ENCODE assay signal across 13 cellular contexts in the genomic region with DNA sequence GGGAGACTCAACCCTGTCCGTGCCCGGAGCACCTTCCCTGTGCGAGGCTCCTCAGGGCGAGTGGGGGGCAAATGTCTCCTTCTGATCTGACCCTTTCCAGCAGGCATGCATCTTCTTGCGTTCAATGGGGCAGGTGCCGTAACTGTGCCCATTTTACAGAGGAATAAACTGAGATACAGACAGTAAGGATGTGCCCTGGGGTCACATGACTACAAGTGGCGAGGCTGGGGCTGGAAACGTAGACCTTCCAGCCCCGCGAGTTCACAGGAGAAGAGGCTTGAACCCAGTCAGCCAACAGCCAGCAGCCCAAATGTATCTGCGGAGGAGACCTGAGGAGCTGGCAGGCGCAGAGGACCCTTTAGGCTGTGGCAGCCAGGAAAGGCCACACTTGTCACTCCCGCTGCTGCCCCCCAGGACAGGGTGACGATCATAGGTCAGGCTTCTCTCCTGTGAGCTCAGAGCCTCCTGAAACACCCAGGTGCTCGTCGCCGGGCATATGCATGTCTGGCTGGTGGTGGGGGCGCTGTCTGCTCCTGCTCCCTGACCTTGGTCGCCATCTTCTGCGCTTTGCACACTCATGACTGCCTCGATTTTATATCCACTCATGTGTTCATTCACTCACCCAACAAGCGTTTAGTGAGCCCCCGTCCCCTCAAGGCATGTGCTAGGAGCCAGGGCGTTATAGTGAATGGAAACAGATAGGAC. TPM values are rescaled to one million over a fixed set of nuclear protein-coding genes. Genes with fewer than 3 reads are reported as not detected.
DNase-seq lines count a peak whose midpoint lies in the region; ATAC-seq, FAIRE-seq and TF ChIP-seq lines count a peak whose summit lies in the region.
"Had no signal": no experiment of that assay in that cellular context is flagged by ENCODE, and none has a peak within 500 bp of the region (broad histone marks: within the 10 kb centered on the region; RNA-seq: fewer than 3 reads in every experiment).

No MANE protein-coding gene starts in this region.

- TF ChIP-seq RAD21 in K562 (CRISPR knock-in tag; conservative IDR thresholded peaks at IDR 0.05 in 1 of 2, IDR thresholded peaks at IDR 0.05 in 1 of 2), result no peak

- BruUV-seq in K562 (replicated peaks; lab: Mats Ljungman, UMichigan), result no TSS peak

- intact Hi-C loops in K562 (cut with micrococcal nuclease), result no loop called here

- TF ChIP-seq CTCF in K562 (IDR thresholded peaks at IDR 0.05 in 2 of 3, conservative IDR thresholded peaks at IDR 0.05 in 1 of 3; ENCODE audit: insufficient read depth in 2 of 3, low read depth in 1 of 3, low read length in 3 of 3) (no peak), progenitor cell of endocrine pancreas (IDR thresholded peaks at IDR 0.05; ENCODE audit: unreplicated experiment) (no peak), chondrocyte (IDR thresholded peaks at IDR 0.05) (no peak), GM13976 (IDR thresholded peaks at IDR 0.05; ENCODE audit: borderline replicate concordance, control extremely low read depth, extremely low read depth, insufficient read depth, missing control alignments) (no peak)

- H3K4me2 ChIP-seq in K562 (ENCODE audit: insufficient read depth, low read length), result no peak overlapping the region

- H3K4me1 ChIP-seq in K562 (replicated peaks in 1 of 2; ENCODE audit: control insufficient read depth in 2 of 2, insufficient read depth in 2 of 2, low read length in 2 of 2), result peaks cover 0 to 35% of the 10 kb centered on the region in 2 experiments; a peak in 2 of 5 replicates
- H3K4me1 ChIP-seq: SJSA1 had no signal

- 83% methylated on average over 18 of the region's 24 CpGs for WGBS in K562 (ENCODE audit: insufficient coverage, low coverage, missing lambda C conversion rate)

- no peak overlapping the region for H3K4me3 ChIP-seq in K562
- H3K4me3 ChIP-seq: adrenal gland, SJSA1 had no signal

- TF ChIP-seq POLR2A in K562 (conservative IDR thresholded peaks at IDR 0.05), result no peak

- H3K79me2 ChIP-seq in K562 (ENCODE audit: control insufficient read depth, insufficient read depth, low read length), result peaks cover 8% of the 10 kb centered on the region

- no peak overlapping the region for H3K27ac ChIP-seq in K562 (ENCODE audit: extremely low read depth, low read depth, low read length)
- H3K27ac ChIP-seq: adrenal gland, SJSA1 had no signal

- no peaks in the 10 kb centered on the region for H3K9me1 ChIP-seq in K562 (ENCODE audit: control insufficient read depth, insufficient read depth, low read length)

- peak overlapping the region; percentile 71 for H3K4me3 Mint-ChIP-seq in activated T-cell treated with anti-CD3 and anti-CD28 coated beads, Interleukin-2, amount 50 U/mL, for 24 hours
- no peak overlapping the region for H3K4me3 Mint-ChIP-seq in progenitor cell of endocrine pancreas (ENCODE audit: low read depth)
- no peak overlapping the region for H3K4me3 Mint-ChIP-seq in chondrocyte (ENCODE audit: unreplicated experiment)

- no peaks in the 10 kb centered on the region for H3K27me3 Mint-ChIP-seq in activated T-cell treated with anti-CD3 and anti-CD28 coated beads, Interleukin-2, amount 50 U/mL, for 24 hours
- H3K27me3 Mint-ChIP-seq in progenitor cell of endocrine pancreas (no peaks in the 10 kb centered on the region), chondrocyte (ENCODE audit: low read depth) (peaks cover 5% of the 10 kb centered on the region)

- H3K4me1 Mint-ChIP-seq in activated T-cell treated with anti-CD3 and anti-CD28 coated beads, Interleukin-2, amount 50 U/mL, for 24 hours (ENCODE audit: low read depth), result peaks cover 99% of the 10 kb centered on the region
- H3K4me1 Mint-ChIP-seq in progenitor cell of endocrine pancreas (ENCODE audit: low read depth), result peaks cover 67% of the 10 kb centered on the region
- peaks cover 42% of the 10 kb centered on the region for H3K4me1 Mint-ChIP-seq in chondrocyte (ENCODE audit: low read depth)

- POLR2A ChIA-PET in K562 (lab: Yijun Ruan, JAX), result interaction anchor here (0.6 kb wide), 2 partner anchors 42 to 903 kb away, joined by 3 read pairs; no protein-coding TSS in a partner anchor

- peaks cover 5% of the 10 kb centered on the region; the same call in 2 of the 3 replicates for H3K36me3 ChIP-seq in K562 (ENCODE audit: control insufficient read depth, insufficient read depth, low read length)
- H3K36me3 ChIP-seq: adrenal gland, SJSA1 had no signal

- H3K27ac Mint-ChIP-seq in activated T-cell treated with anti-CD3 and anti-CD28 coated beads, Interleukin-2, amount 50 U/mL, for 24 hours, result peak overlapping the region; percentile 92
- H3K27ac Mint-ChIP-seq in progenitor cell of endocrine pancreas (peak overlapping the region; percentile 59), chondrocyte (ENCODE audit: unreplicated experiment) (no peak overlapping the region)

- FAIRE-seq in K562 (lab: Jason Lieb, UNC), result no peak

- H3K36me3 Mint-ChIP-seq in activated T-cell treated with anti-CD3 and anti-CD28 coated beads, Interleukin-2, amount 50 U/mL, for 24 hours (ENCODE audit: low read depth), result peaks cover 54% of the 10 kb centered on the region
- H3K36me3 Mint-ChIP-seq in progenitor cell of endocrine pancreas (ENCODE audit: insufficient read depth) (peaks cover 3% of the 10 kb centered on the region), chondrocyte (ENCODE audit: low read depth) (no peaks in the 10 kb centered on the region)

- no peak overlapping the region; a peak in 1 of 4 replicates for H3K9ac ChIP-seq in K562 (ENCODE audit: insufficient read depth in 1 of 2, low read depth in 2 of 2, low read length in 2 of 2)

- H2AFZ ChIP-seq in K562 (ENCODE audit: low read depth, low read length), result no peak overlapping the region

- no peak for TF ChIP-seq EP300 in K562 (IDR thresholded peaks at IDR 0.05; ENCODE audit: low read length)

- ATAC-seq in K562, result no peak

- in situ Hi-C loops in K562 (cut with MboI), result no loop called here
- in situ Hi-C loops in GM13976 (cut with MboI; ENCODE audit: low sequenced_read_pairs, unreplicated experiment), result no loop called here

- H4K20me1 ChIP-seq in K562 (replicated peaks; ENCODE audit: control insufficient read depth, insufficient read depth, low read length), result peaks cover 15% of the 10 kb centered on the region

- CTCF ChIA-PET in K562 (lab: Yijun Ruan, JAX; ENCODE audit: low intra/inter-chr PET ratio), result no interaction called here

- H3K9me3 ChIP-seq in K562 (replicated peaks; ENCODE audit: control insufficient read depth, insufficient read depth, low read depth, low read length), result no peaks in the 10 kb centered on the region
- H3K9me3 ChIP-seq: adrenal gland, SJSA1 had no signal

- DNase-seq in activated T-cell treated with anti-CD3 and anti-CD28 coated beads, Interleukin-2, amount 50 U/mL, for 24 hours, result no peak
- no peak for DNase-seq in activated T-cell treated with anti-CD3 and anti-CD28 coated beads, Interleukin-2, amount 50 U/mL, for 1 hour
- DNase-seq in NCI-H510A (lab: John Stamatoyannopoulos, UW) (peak; percentile 19), K562 (ENCODE audit: extremely low read depth in 1 of 4, low spot score in 3 of 4) (no peak), progenitor cell of endocrine pancreas (ENCODE audit: low spot score, unreplicated experiment) (no peak), chondrocyte (ENCODE audit: low spot score) (no peak), KG1 (lab: John Stamatoyannopoulos, UW) (no peak), GM13976 (ENCODE audit: low spot score) (no peak)
- DNase-seq: activated CD4-positive, alpha-beta T cell treated with anti-CD3 and anti-CD28 coated beads for 1 hour; adrenal gland; dermis blood vessel endothelial cell; stimulated activated CD4-positive, alpha-beta T cell treated with anti-CD3 and anti-CD28 coated beads, Interleukin-4, amount 100 ng/mL, for 1 hour had no signal

- H3K27me3 ChIP-seq in K562 (ENCODE audit: control insufficient read depth in 2 of 2, insufficient read depth in 2 of 2, low read length in 2 of 2), result no peaks in the 10 kb centered on the region
- H3K27me3 ChIP-seq: adrenal gland, SJSA1 had no signal

- H3K9me3 Mint-ChIP-seq in activated T-cell treated with anti-CD3 and anti-CD28 coated beads, Interleukin-2, amount 50 U/mL, for 24 hours, result no peaks in the 10 kb centered on the region
- H3K9me3 Mint-ChIP-seq in progenitor cell of endocrine pancreas (ENCODE audit: low read depth) (no peaks in the 10 kb centered on the region), chondrocyte (ENCODE audit: low read depth) (no peaks in the 10 kb centered on the region)

TF ChIP-seq in K562, 482 proteins besides CTCF, POLR2A, EP300 and RAD21 (continues in another document):
- TF ChIP-seq, protein P1, sequence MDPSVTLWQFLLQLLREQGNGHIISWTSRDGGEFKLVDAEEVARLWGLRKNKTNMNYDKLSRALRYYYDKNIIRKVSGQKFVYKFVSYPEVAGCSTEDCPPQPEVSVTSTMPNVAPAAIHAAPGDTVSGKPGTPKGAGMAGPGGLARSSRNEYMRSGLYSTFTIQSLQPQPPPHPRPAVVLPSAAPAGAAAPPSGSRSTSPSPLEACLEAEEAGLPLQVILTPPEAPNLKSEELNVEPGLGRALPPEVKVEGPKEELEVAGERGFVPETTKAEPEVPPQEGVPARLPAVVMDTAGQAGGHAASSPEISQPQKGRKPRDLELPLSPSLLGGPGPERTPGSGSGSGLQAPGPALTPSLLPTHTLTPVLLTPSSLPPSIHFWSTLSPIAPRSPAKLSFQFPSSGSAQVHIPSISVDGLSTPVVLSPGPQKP (CRISPR knock-in tag; IDR thresholded peaks at IDR 0.05), result no peak
- TF ChIP-seq NRF1 (conservative IDR thresholded peaks at IDR 0.05 in 1 of 2, IDR thresholded peaks at IDR 0.05 in 1 of 2) (no peak), KDM1A (IDR thresholded peaks at IDR 0.05) (peak in 1 of 2 experiments; percentile 15; a peak in 1 of 4 replicates), BCOR (IDR thresholded peaks at IDR 0.05) (0 out of 2 replicates have a peak, but pooled peaks have one; percentile 34)

RNA-seq across cellular contexts. Expression of a gene that starts 41.7 kb away (rescaled TPM):
- 100 and 139 TPM in 2 replicates for total RNA-seq in K562 (2011; cell fraction: chromatin; rRNA removed; ENCODE audit: low replicate concordance)
- 63.0 and 67.6 TPM in 2 replicates for total RNA-seq in K562 (2011; cell fraction: nucleolus; rRNA removed)
- 63.9 and 65.4 TPM in 2 replicates for total RNA-seq in K562 (2011; cell fraction: nucleoplasm; rRNA removed)
- total RNA-seq in K562 (2014; rRNA removed) (12.4 and 13.3 TPM in 2 replicates), K562 (2014; rRNA removed; fragmentation: Illumina TruSeq; extraction: Trizol) (11.2 and 12.9 TPM in 2 replicates), K562 (2015; rRNA removed; fragmentation: Illumina TruSeq; extraction: Trizol) (11.3 and 12.2 TPM in 2 replicates), K562 (2021) (16.8 and 22.5 TPM in 2 replicates), progenitor cell of endocrine pancreas (78.1 and 85.5 TPM in 2 replicates), chondrocyte (1.1 to 3.6 TPM (median 2.3 TPM) in 3 replicates)
- polyA plus RNA-seq in K562 (2011; rRNA removed) (7.5 and 8.2 TPM in 2 replicates), K562 (2014; fragmentation: Illumina TruSeq; extraction: Trizol) (8.4 and 9.3 TPM in 2 replicates), K562 (2014; fragmentation: Nextera tagmentation; extraction: Ambion mirVana) (under 1 TPM; 0.62 to 0.65 TPM), K562 (2014; rRNA removed) (10.7 and 11.4 TPM in 2 replicates)
- polyA plus RNA-seq in K562 (2011; cell fraction: cytosol; rRNA removed), result 5.8 and 6.7 TPM in 2 replicates
- 23.6 and 28.3 TPM in 2 replicates for polyA plus RNA-seq in K562 (2011; cell fraction: nucleus; rRNA removed)
- 8.6 and 10.1 TPM in 2 replicates for polyA plus RNA-seq in K562 (2012)
- polyA minus RNA-seq in K562 (2011; rRNA and poly(A)+ RNA removed), result 20.0 and 20.9 TPM in 2 replicates
- polyA minus RNA-seq in K562 (2011; cell fraction: cytosol; rRNA and poly(A)+ RNA removed), result 7.9 and 12.8 TPM in 2 replicates
- 22.8 and 36.1 TPM in 2 replicates for polyA minus RNA-seq in K562 (2011; cell fraction: nucleus; rRNA and poly(A)+ RNA removed)
- total RNA-seq: SJSA1 had no signal
